ENCODE assay signal across 13 cellular contexts in genomic region chr16:80627108-80627507, GRCh38.
A peak's percentile ranks its signal among the peaks of the same experiment; 100 is the strongest.
DNase-seq lines count a peak whose midpoint lies in the region; ATAC-seq, FAIRE-seq and TF ChIP-seq lines count a peak whose summit lies in the region.
"Had no signal": no experiment of that assay in that cellular context is flagged by ENCODE, and none has a peak within 500 bp of the region (broad histone marks: within the 10 kb centered on the region; RNA-seq: fewer than 3 reads in every experiment).

No MANE protein-coding gene starts in this region.

- H3K27me3 Mint-ChIP-seq in nephron progenitor cell (ENCODE audit: low read depth, poor library complexity): peaks cover 12% of the 10 kb centered on the region
- H3K27me3 Mint-ChIP-seq: CD4-positive, alpha-beta T cell had no signal

- no peak overlapping the region for H3K4me3 Mint-ChIP-seq in nephron progenitor cell
- H3K4me3 Mint-ChIP-seq: CD4-positive, alpha-beta T cell had no signal

- intact Hi-C loops in GM12878 (cut with micrococcal nuclease; ENCODE audit: unreplicated experiment): no loop called here

- peaks cover 35% of the 10 kb centered on the region for H3K9me3 Mint-ChIP-seq in nephron progenitor cell

- H3K27me3 ChIP-seq in GM12878 (replicated peaks in 1 of 2; ENCODE audit: control insufficient read depth in 2 of 2, insufficient read depth in 2 of 2, low read length in 1 of 2): no peaks in the 10 kb centered on the region
- H3K27me3 ChIP-seq: ascending aorta, dorsolateral prefrontal cortex, tibial nerve had no signal

- no peaks in the 10 kb centered on the region for H3K79me2 ChIP-seq in GM12878 (ENCODE audit: control insufficient read depth, insufficient read depth, low read length)

- POLR2A ChIA-PET in GM12878 (lab: Charles Lee): no interaction called here

- H3K4me1 ChIP-seq in GM12878 (ENCODE audit: control insufficient read depth, insufficient read depth, low read length): peaks cover 13% of the 10 kb centered on the region; the same call in 1 of the 2 replicates
- H3K4me1 ChIP-seq: ascending aorta, tibial nerve had no signal

- H3K4me3 ChIP-seq in GM12878: no peak overlapping the region
- H3K4me3 ChIP-seq: ascending aorta, dorsolateral prefrontal cortex, tibial nerve had no signal

- CTCF ChIA-PET in GM12878 (lab: Yijun Ruan, JAX): no interaction called here

- WGBS in GM12878 (ENCODE audit: insufficient coverage, insufficient replicate concordance, low lambda C conversion rate, missing lambda C conversion rate): 0% methylated on average over 1 of the region's 1 CpG

- H4K20me1 ChIP-seq in GM12878 (ENCODE audit: control insufficient read depth, insufficient read depth): no peaks in the 10 kb centered on the region

- no peak overlapping the region for H3K27ac Mint-ChIP-seq in nephron progenitor cell
- H3K27ac Mint-ChIP-seq: CD4-positive, alpha-beta T cell had no signal

- H3K36me3 ChIP-seq in GM12878 (ENCODE audit: control insufficient read depth in 2 of 2, insufficient read depth in 2 of 2, low read length in 1 of 2): no peaks in the 10 kb centered on the region
- H3K36me3 ChIP-seq: ascending aorta, tibial nerve had no signal

- no peaks in the 10 kb centered on the region for H3K36me3 Mint-ChIP-seq in nephron progenitor cell (ENCODE audit: low read depth)

- SMC1A ChIA-PET in GM12878 (lab: Charles Lee; ENCODE audit: uncharacterized antibody, unreplicated experiment): no interaction called here

- no peak overlapping the region for H2AFZ ChIP-seq in GM12878 (ENCODE audit: control insufficient read depth, low read depth, low read length)

- no peaks in the 10 kb centered on the region for H3K4me1 Mint-ChIP-seq in nephron progenitor cell

- no peak overlapping the region for H3K27ac ChIP-seq in GM12878 (ENCODE audit: control insufficient read depth, insufficient read depth)
- H3K27ac ChIP-seq: ascending aorta, dorsolateral prefrontal cortex, tibial nerve had no signal

- RAD21 ChIA-PET in GM12878 (lab: Charles Lee; ENCODE audit: unreplicated experiment): interaction anchor here (1.0 kb wide), 1 partner anchor 47 kb away, joined by 4 read pairs; no protein-coding TSS in a partner anchor

- TF ChIP-seq EP300 in GM12878 (IDR thresholded peaks at IDR 0.05; ENCODE audit: borderline replicate concordance in 1 of 2, control insufficient read depth in 1 of 2, low read depth in 2 of 2, low read length in 2 of 2): no peak

- H3K9me3 ChIP-seq in GM12878 (replicated peaks; ENCODE audit: control insufficient read depth, insufficient read depth, low read length): no peaks in the 10 kb centered on the region; the same call in 1 of the 3 replicates

- TF ChIP-seq POLR2A in GM12878 (IDR thresholded peaks at IDR 0.05; ENCODE audit: low read depth, low read length): no peak

- FAIRE-seq in GM12878 (lab: Jason Lieb, UNC): no peak

- no peak overlapping the region; the same call in 1 of the 2 replicates for H3K4me2 ChIP-seq in GM12878 (ENCODE audit: control insufficient read depth, insufficient read depth)

- DNase-seq in GM12878 (ENCODE audit: low read depth, low spot score) (no peak), NCI-H2029 treated with DMSO at 0.1 percent for 48 hours (lab: John Stamatoyannopoulos, UW) (no peak), nephron progenitor cell (no peak), KG1 (lab: John Stamatoyannopoulos, UW) (no peak), activated T-cell treated with anti-CD3 and anti-CD28 coated beads for 4 hours (no peak)
- DNase-seq: activated T-cell treated with anti-CD3 and anti-CD28 coated beads, Interleukin-2, amount 50 U/mL, for 48 hours; CD4-positive, alpha-beta T cell; dorsolateral prefrontal cortex had no signal

- BruUV-seq in GM12878 (replicated peaks; lab: Mats Ljungman, UMichigan): no TSS peak

- no peak for TF ChIP-seq CTCF in GM12878 (IDR thresholded peaks at IDR 0.05 in 2 of 3, conservative IDR thresholded peaks at IDR 0.05 in 1 of 3; ENCODE audit: control insufficient read depth in 2 of 3, extremely low read depth in 1 of 3, insufficient read depth in 1 of 3, low read depth in 3 of 3, low read length in 3 of 3)
- no peak for TF ChIP-seq CTCF in nephron progenitor cell (IDR thresholded peaks at IDR 0.05)

- peak; percentile 99 for ATAC-seq in GM18868 (IDR thresholded peaks at IDR 0.05; ENCODE audit: unreplicated experiment)
- ATAC-seq in GM21447 (IDR thresholded peaks at IDR 0.05; ENCODE audit: unreplicated experiment): peak; percentile 91
- peak; percentile 86 for ATAC-seq in HG03025 (IDR thresholded peaks at IDR 0.05; ENCODE audit: low FRiP score, unreplicated experiment)
- ATAC-seq in GM12878: 0 out of 3 replicates have a peak, but pooled peaks have one; percentile 26

- TF ChIP-seq RAD21 in GM12878 (IDR thresholded peaks at IDR 0.05; ENCODE audit: insufficient read depth, low read depth, low read length): no peak

- in situ Hi-C loops in GM12878 (cut with MboI): no loop called here

- H3K9ac ChIP-seq in GM12878 (ENCODE audit: control insufficient read depth, insufficient read depth, low read length): no peak overlapping the region

TF ChIP-seq in GM12878, 131 proteins besides CTCF, POLR2A, EP300 and RAD21 (continues in another document):
- TF ChIP-seq POLR2AphosphoS2 (IDR thresholded peaks at IDR 0.05; ENCODE audit: low read depth, low read length) (no peak), NFIC (IDR thresholded peaks at IDR 0.05; ENCODE audit: low read depth, low read length) (peak; percentile 90), RUNX3 (IDR thresholded peaks at IDR 0.05; ENCODE audit: low read length) (peak; percentile 75), SIN3A (IDR thresholded peaks at IDR 0.05; ENCODE audit: low read depth, low read length) (no peak), JUNB (IDR thresholded peaks at IDR 0.05) (peak; percentile 94), MTA3 (IDR thresholded peaks at IDR 0.05; ENCODE audit: borderline replicate concordance, low read length) (no peak), PKNOX1 (IDR thresholded peaks at IDR 0.05) (no peak), MTA2 (IDR thresholded peaks at IDR 0.05; ENCODE audit: low read depth) (no peak), POLR2AphosphoS5 (IDR thresholded peaks at IDR 0.05; ENCODE audit: low read length) (no peak), BCL11A (IDR thresholded peaks at IDR 0.05; ENCODE audit: low read depth, low read length) (peak; percentile 29; the same call in 1 of the 2 replicates), ZNF384 (IDR thresholded peaks at IDR 0.05; ENCODE audit: borderline replicate concordance, low read depth, low read length) (peak; percentile 64; the same call in 1 of the 2 replicates)
- TF ChIP-seq, protein P1, sequence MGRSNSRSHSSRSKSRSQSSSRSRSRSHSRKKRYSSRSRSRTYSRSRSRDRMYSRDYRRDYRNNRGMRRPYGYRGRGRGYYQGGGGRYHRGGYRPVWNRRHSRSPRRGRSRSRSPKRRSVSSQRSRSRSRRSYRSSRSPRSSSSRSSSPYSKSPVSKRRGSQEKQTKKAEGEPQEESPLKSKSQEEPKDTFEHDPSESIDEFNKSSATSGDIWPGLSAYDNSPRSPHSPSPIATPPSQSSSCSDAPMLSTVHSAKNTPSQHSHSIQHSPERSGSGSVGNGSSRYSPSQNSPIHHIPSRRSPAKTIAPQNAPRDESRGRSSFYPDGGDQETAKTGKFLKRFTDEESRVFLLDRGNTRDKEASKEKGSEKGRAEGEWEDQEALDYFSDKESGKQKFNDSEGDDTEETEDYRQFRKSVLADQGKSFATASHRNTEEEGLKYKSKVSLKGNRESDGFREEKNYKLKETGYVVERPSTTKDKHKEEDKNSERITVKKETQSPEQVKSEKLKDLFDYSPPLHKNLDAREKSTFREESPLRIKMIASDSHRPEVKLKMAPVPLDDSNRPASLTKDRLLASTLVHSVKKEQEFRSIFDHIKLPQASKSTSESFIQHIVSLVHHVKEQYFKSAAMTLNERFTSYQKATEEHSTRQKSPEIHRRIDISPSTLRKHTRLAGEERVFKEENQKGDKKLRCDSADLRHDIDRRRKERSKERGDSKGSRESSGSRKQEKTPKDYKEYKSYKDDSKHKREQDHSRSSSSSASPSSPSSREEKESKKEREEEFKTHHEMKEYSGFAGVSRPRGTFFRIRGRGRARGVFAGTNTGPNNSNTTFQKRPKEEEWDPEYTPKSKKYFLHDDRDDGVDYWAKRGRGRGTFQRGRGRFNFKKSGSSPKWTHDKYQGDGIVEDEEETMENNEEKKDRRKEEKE (IDR thresholded peaks at IDR 0.05): no peak
- TF ChIP-seq, protein P2, sequence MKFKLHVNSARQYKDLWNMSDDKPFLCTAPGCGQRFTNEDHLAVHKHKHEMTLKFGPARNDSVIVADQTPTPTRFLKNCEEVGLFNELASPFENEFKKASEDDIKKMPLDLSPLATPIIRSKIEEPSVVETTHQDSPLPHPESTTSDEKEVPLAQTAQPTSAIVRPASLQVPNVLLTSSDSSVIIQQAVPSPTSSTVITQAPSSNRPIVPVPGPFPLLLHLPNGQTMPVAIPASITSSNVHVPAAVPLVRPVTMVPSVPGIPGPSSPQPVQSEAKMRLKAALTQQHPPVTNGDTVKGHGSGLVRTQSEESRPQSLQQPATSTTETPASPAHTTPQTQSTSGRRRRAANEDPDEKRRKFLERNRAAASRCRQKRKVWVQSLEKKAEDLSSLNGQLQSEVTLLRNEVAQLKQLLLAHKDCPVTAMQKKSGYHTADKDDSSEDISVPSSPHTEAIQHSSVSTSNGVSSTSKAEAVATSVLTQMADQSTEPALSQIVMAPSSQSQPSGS (IDR thresholded peaks at IDR 0.05; ENCODE audit: low read length): peak; percentile 77; the same call in 1 of the 2 replicates

Comparison
In these comparisons a context has a peak if more than half of its experiments do, and no peak if none do; other contexts are left out.
1. ATAC-seq: peak in every context shown above with its lines; median percentile 99 in GM18868; 91 in GM21447; 86 in HG03025; 26 in GM12878.